Comparison of ENCODE assay signal across 1 cellular context in the genomic region with DNA sequence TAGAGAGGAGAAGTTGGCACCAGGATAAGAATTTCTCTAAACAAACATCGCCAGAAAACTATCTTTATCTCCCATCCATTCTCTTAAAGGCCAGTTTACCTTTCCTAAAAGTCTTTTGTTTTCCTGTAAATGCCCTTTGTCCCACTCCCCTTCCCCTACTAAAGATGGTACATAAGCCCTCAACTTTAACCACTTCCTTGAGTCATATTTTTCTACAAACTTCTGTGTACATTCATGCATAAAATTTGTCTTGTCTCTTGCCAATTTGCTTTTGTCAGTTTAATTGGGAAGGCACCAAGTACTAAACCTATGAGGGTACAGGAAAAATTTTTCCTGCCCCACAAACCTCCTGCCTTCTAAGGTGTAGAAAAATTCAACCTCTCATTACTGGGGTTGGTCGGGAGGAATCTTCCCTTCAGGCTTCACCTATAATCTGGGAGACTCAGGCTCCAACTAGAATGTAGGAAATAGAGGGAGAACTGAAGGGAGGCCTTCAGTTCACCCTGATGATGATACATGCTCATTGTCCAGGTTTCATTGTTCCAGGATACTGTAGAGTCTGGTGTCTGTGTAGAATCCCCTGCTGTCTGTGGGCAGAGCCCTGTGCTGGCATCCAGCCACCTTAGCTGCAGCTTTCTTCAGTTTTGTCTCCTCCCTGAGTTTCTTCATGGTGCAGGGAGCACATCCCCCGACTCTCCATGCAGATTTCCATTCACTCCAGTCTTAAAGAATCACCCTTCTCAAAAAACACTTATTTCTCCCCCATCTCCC.
TF ChIP-seq lines count a peak whose summit lies in the region.

No MANE protein-coding gene starts in this region.

TF ChIP-seq in GM23338, 12 proteins besides CTCF, POLR2A, EP300 and RAD21 (continued from another document):
- TF ChIP-seq, protein P1, sequence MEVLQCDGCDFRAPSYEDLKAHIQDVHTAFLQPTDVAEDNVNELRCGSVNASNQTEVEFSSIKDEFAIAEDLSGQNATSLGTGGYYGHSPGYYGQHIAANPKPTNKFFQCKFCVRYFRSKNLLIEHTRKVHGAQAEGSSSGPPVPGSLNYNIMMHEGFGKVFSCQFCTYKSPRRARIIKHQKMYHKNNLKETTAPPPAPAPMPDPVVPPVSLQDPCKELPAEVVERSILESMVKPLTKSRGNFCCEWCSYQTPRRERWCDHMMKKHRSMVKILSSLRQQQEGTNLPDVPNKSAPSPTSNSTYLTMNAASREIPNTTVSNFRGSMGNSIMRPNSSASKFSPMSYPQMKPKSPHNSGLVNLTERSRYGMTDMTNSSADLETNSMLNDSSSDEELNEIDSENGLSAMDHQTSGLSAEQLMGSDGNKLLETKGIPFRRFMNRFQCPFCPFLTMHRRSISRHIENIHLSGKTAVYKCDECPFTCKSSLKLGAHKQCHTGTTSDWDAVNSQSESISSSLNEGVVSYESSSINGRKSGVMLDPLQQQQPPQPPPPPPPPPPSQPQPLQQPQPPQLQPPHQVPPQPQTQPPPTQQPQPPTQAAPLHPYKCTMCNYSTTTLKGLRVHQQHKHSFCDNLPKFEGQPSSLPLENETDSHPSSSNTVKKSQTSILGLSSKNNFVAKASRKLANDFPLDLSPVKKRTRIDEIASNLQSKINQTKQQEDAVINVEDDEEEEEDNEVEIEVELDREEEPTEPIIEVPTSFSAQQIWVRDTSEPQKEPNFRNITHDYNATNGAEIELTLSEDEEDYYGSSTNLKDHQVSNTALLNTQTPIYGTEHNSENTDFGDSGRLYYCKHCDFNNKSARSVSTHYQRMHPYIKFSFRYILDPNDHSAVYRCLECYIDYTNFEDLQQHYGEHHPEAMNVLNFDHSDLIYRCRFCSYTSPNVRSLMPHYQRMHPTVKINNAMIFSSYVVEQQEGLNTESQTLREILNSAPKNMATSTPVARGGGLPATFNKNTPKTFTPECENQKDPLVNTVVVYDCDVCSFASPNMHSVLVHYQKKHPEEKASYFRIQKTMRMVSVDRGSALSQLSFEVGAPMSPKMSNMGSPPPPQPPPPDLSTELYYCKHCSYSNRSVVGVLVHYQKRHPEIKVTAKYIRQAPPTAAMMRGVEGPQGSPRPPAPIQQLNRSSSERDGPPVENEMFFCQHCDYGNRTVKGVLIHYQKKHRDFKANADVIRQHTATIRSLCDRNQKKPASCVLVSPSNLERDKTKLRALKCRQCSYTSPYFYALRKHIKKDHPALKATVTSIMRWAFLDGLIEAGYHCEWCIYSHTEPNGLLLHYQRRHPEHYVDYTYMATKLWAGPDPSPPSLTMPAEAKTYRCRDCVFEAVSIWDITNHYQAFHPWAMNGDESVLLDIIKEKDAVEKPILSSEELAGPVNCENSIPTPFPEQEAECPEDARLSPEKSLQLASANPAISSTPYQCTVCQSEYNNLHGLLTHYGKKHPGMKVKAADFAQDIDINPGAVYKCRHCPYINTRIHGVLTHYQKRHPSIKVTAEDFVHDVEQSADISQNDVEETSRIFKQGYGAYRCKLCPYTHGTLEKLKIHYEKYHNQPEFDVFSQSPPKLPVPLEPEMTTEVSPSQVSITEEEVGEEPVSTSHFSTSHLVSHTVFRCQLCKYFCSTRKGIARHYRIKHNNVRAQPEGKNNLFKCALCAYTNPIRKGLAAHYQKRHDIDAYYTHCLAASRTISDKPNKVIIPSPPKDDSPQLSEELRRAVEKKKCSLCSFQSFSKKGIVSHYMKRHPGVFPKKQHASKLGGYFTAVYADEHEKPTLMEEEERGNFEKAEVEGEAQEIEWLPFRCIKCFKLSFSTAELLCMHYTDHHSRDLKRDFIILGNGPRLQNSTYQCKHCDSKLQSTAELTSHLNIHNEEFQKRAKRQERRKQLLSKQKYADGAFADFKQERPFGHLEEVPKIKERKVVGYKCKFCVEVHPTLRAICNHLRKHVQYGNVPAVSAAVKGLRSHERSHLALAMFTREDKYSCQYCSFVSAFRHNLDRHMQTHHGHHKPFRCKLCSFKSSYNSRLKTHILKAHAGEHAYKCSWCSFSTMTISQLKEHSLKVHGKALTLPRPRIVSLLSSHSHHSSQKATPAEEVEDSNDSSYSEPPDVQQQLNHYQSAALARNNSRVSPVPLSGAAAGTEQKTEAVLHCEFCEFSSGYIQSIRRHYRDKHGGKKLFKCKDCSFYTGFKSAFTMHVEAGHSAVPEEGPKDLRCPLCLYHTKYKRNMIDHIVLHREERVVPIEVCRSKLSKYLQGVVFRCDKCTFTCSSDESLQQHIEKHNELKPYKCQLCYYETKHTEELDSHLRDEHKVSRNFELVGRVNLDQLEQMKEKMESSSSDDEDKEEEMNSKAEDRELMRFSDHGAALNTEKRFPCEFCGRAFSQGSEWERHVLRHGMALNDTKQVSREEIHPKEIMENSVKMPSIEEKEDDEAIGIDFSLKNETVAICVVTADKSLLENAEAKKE (CRISPR knock-in tag; IDR thresholded peaks at IDR 0.05): no peak
- no peak for TF ChIP-seq POLR2AphosphoS5 (IDR thresholded peaks at IDR 0.05; ENCODE audit: low read depth)
